Comparison of ENCODE assay signal across 16 cellular contexts in genomic region chr7:49980414-49980813, GRCh38.
DNase-seq lines count a peak whose midpoint lies in the region; ATAC-seq and TF ChIP-seq lines count a peak whose summit lies in the region.
"Had no signal": no experiment of that assay in that cellular context is flagged by ENCODE, and none has a peak within 500 bp of the region (broad histone marks: within the 10 kb centered on the region; RNA-seq: fewer than 3 reads in every experiment).

No MANE protein-coding gene starts in this region.

- no peaks in the 10 kb centered on the region for H3K27me3 Mint-ChIP-seq in activated naive CD4-positive, alpha-beta T cell treated with anti-CD3 and anti-CD28 coated beads, Interleukin-2, amount 10 ng/mL, durations not matched to agents 7 days and 5 days
- H3K27me3 Mint-ChIP-seq: type B pancreatic cell had no signal

- H3K27ac Mint-ChIP-seq in activated naive CD4-positive, alpha-beta T cell treated with anti-CD3 and anti-CD28 coated beads, Interleukin-2, amount 10 ng/mL, durations not matched to agents 7 days and 5 days, result peak overlapping the region; percentile 28
- H3K27ac Mint-ChIP-seq: type B pancreatic cell had no signal

- no peaks in the 10 kb centered on the region for H3K36me3 Mint-ChIP-seq in activated naive CD4-positive, alpha-beta T cell treated with anti-CD3 and anti-CD28 coated beads, Interleukin-2, amount 10 ng/mL, durations not matched to agents 7 days and 5 days
- H3K36me3 Mint-ChIP-seq: type B pancreatic cell had no signal

- TF ChIP-seq POLR2A in stomach (IDR thresholded peaks at IDR 0.05), result no peak

- H3K9me3 Mint-ChIP-seq in activated naive CD4-positive, alpha-beta T cell treated with anti-CD3 and anti-CD28 coated beads, Interleukin-2, amount 10 ng/mL, durations not matched to agents 7 days and 5 days, result no peaks in the 10 kb centered on the region
- H3K9me3 Mint-ChIP-seq: type B pancreatic cell had no signal

- no peak for TF ChIP-seq CTCF in stomach (IDR thresholded peaks at IDR 0.05)

- H3K36me3 ChIP-seq in stomach, result no peaks in the 10 kb centered on the region
- H3K36me3 ChIP-seq: BE2C, HAP-1, SJCRH30 had no signal

- no peak for ATAC-seq in GM19395 (IDR thresholded peaks at IDR 0.05; ENCODE audit: unreplicated experiment)
- ATAC-seq: left ventricle myocardium superior had no signal

- no peaks in the 10 kb centered on the region for H3K4me1 Mint-ChIP-seq in activated naive CD4-positive, alpha-beta T cell treated with anti-CD3 and anti-CD28 coated beads, Interleukin-2, amount 10 ng/mL, durations not matched to agents 7 days and 5 days

- DNase-seq in activated naive CD4-positive, alpha-beta T cell treated with anti-CD3 and anti-CD28 coated beads, Interleukin-2, amount 10 ng/mL, durations not matched to agents 7 days and 5 days, result peak; percentile 42
- DNase-seq in activated naive CD4-positive, alpha-beta T cell treated with Interleukin-2 at 50 U/mL for 16 hours, result no peak
- peak; percentile 23 to 39 for DNase-seq in NCI-H1930 (lab: John Stamatoyannopoulos, UW)
- peak; percentile 9 for DNase-seq in RPMI8226
- peak; percentile 9 for DNase-seq in retina
- no peak for DNase-seq in stomach
- DNase-seq: activated effector memory CD4-positive, alpha-beta T cell treated with anti-CD3 and anti-CD28 coated beads, Interleukin-2, amount 50 U/mL, for 16 hours; BE2C; foreskin fibroblast; left ventricle myocardium superior; NCI-H774; T-helper 9 cell had no signal

- no peaks in the 10 kb centered on the region for H3K4me1 ChIP-seq in stomach
- H3K4me1 ChIP-seq: BE2C, HAP-1, SJCRH30 had no signal

- intact Hi-C loops in stomach (cut with DNase I; ENCODE audit: low total_unique reads), result no loop called here

- H3K27me3 ChIP-seq in stomach, result no peaks in the 10 kb centered on the region
- H3K27me3 ChIP-seq: BE2C, SJCRH30 had no signal

- no peak for TF ChIP-seq EP300 in stomach (IDR thresholded peaks at IDR 0.05)

- H3K4me3 Mint-ChIP-seq in activated naive CD4-positive, alpha-beta T cell treated with anti-CD3 and anti-CD28 coated beads, Interleukin-2, amount 10 ng/mL, durations not matched to agents 7 days and 5 days, result no peak overlapping the region
- H3K4me3 Mint-ChIP-seq: type B pancreatic cell had no signal

- no peaks in the 10 kb centered on the region for H3K9me3 ChIP-seq in stomach
- H3K9me3 ChIP-seq: BE2C, HAP-1 had no signal

- WGBS in stomach, 5 donors, result 81 to 89% (median 84%) methylated on average over 9 of the region's 9 CpGs

- no peak overlapping the region for H3K4me3 ChIP-seq in stomach
- H3K4me3 ChIP-seq: HAP-1, SJCRH30 had no signal

- no peak overlapping the region for H3K27ac ChIP-seq in stomach
- H3K27ac ChIP-seq: SJCRH30 had no signal

- CTCF ChIA-PET in activated naive CD4-positive, alpha-beta T cell treated with anti-CD3 and anti-CD28 coated beads, Interleukin-2, amount 10 ng/mL, durations not matched to agents 7 days and 5 days (lab: Charles Lee), result no interaction called here

Comparison
In these comparisons a context has a peak if more than half of its experiments do, and no peak if none do; other contexts are left out.
1. DNase-seq: peak in activated naive CD4-positive, alpha-beta T cell treated with anti-CD3 and anti-CD28 coated beads, Interleukin-2, amount 10 ng/mL, durations not matched to agents 7 days and 5 days (single experiment), NCI-H1930 (2 of 2), RPMI8226 (single experiment) and retina (single experiment); none in activated naive CD4-positive, alpha-beta T cell treated with Interleukin-2 at 50 U/mL for 16 hours (single experiment) and stomach (single experiment).